ENCODE assay signal across 1 cellular context in genomic region chr11:11937957-11938356, GRCh38.
TF ChIP-seq lines count a peak whose summit lies in the region.

No MANE protein-coding gene starts in this region.

TF ChIP-seq in HepG2, 621 proteins besides CTCF, POLR2A, EP300 and RAD21 (continued from another document):
- TF ChIP-seq ZBTB44 (CRISPR knock-in tag; IDR thresholded peaks at IDR 0.05) (no peak), FOXA3 (CRISPR knock-in tag; IDR thresholded peaks at IDR 0.05) (no peak), ELF4 (CRISPR knock-in tag; IDR thresholded peaks at IDR 0.05; ENCODE audit: borderline replicate concordance) (no peak), ZNF180 (CRISPR knock-in tag; IDR thresholded peaks at IDR 0.05; ENCODE audit: borderline replicate concordance, low read depth) (no peak), ZNF83 (CRISPR knock-in tag; IDR thresholded peaks at IDR 0.05; ENCODE audit: borderline replicate concordance) (no peak), RNF219 (CRISPR knock-in tag; IDR thresholded peaks at IDR 0.05) (no peak), ZFP36 (IDR thresholded peaks at IDR 0.05; ENCODE audit: borderline replicate concordance, low read depth, low read length, partially characterized antibody) (no peak), ZNF747 (CRISPR knock-in tag; IDR thresholded peaks at IDR 0.05; ENCODE audit: borderline replicate concordance) (no peak), ARID3A (IDR thresholded peaks at IDR 0.05; ENCODE audit: low read depth, low read length) (no peak), PHF8 (CRISPR knock-in tag; IDR thresholded peaks at IDR 0.05) (no peak), TRAFD1 (CRISPR knock-in tag; IDR thresholded peaks at IDR 0.05; ENCODE audit: borderline replicate concordance) (no peak)
